In the genomic region with DNA sequence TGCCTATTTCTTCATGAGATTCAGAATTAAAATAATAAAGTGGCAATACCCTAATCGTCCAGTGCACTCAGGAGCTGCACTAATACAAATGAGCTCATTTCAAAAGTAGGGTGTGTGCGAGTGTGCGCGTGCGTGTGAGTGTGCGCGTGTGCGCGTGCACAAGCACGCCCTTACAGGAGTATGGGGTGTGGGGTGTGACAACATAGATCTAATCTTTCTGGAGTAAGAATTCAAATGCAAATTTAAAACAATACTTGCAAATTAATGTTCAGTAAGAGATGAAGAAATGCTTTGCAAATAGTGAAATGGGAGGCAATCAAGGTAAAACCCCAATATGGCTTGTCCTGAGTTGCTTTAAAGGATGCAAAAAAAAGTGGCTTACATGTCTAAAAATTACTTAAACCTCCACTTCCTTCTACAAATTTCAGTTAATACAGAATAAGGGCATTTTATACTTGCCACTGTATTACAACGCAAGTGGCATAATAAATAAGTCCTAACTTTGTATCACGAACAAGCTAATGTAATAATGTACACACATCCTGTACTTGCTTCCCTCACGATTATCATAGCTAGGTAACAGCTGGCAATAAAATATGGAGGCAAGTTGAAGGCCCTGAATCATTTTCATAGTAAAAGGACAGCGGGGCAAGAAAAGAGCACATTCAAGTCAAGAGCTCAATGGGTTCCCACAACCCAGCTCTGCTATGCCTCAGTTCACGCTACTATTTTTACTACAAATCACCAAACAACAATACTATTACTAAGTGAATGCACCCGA, we compare ENCODE assay signal across 8 cellular contexts. TPM values are rescaled to one million over a fixed set of nuclear protein-coding genes. Genes with fewer than 3 reads are reported as not detected.
DNase-seq lines count a peak whose midpoint lies in the region; ATAC-seq and TF ChIP-seq lines count a peak whose summit lies in the region.
"Not testable (repeated sequence)": the region's sequence is repeated elsewhere in the genome, so short reads cannot be mapped to it uniquely, and the experiment has no call there.

No MANE protein-coding gene starts in this region.

- H3K27me3 Mint-ChIP-seq in activated naive CD8-positive, alpha-beta T cell treated with anti-CD3 and anti-CD28 coated beads, Interleukin-2, amount 50 U/mL, for 24 hours; naive thymus-derived CD4-positive, alpha-beta T cell: not testable (repeated sequence)

- H3K36me3 ChIP-seq in naive thymus-derived CD4-positive, alpha-beta T cell (ENCODE audit: control insufficient read depth in 2 of 3, insufficient read depth in 3 of 3, low read length in 3 of 3): not testable (repeated sequence)

- CTCF ChIA-PET in naive thymus-derived CD4-positive, alpha-beta T cell (lab: Charles Lee): not testable (repeated sequence)

- H3K27me3 ChIP-seq in naive thymus-derived CD4-positive, alpha-beta T cell (ENCODE audit: control insufficient read depth in 2 of 2, insufficient read depth in 2 of 2, low read length in 2 of 2): not testable (repeated sequence)

- ATAC-seq in GM19463 (IDR thresholded peaks at IDR 0.05; ENCODE audit: unreplicated experiment): peak; percentile 21
- ATAC-seq in HG03575 (IDR thresholded peaks at IDR 0.05; ENCODE audit: extremely low read depth, insufficient number of reproducible peaks, low FRiP score, unreplicated experiment): peak; percentile 21
- ATAC-seq in activated naive CD8-positive, alpha-beta T cell treated with anti-CD3 and anti-CD28 coated beads, Interleukin-2, amount 50 U/mL, for 24 hours: peak; percentile 29
- peak; percentile 50 for ATAC-seq in naive thymus-derived CD4-positive, alpha-beta T cell

- H3K36me3 Mint-ChIP-seq in activated naive CD8-positive, alpha-beta T cell treated with anti-CD3 and anti-CD28 coated beads, Interleukin-2, amount 50 U/mL, for 24 hours (ENCODE audit: low read depth); naive thymus-derived CD4-positive, alpha-beta T cell: not testable (repeated sequence)

- TF ChIP-seq CTCF in AG10803 (conservative IDR thresholded peaks at IDR 0.05; ENCODE audit: low read length): not testable (repeated sequence)

- peak overlapping the region; percentile 94 for H3K4me3 Mint-ChIP-seq in activated naive CD8-positive, alpha-beta T cell treated with anti-CD3 and anti-CD28 coated beads, Interleukin-2, amount 50 U/mL, for 24 hours
- H3K4me3 Mint-ChIP-seq in naive thymus-derived CD4-positive, alpha-beta T cell: peak overlapping the region; percentile 85 to 99 (median 93)

- not testable (repeated sequence) for H3K9me3 ChIP-seq in naive thymus-derived CD4-positive, alpha-beta T cell (ENCODE audit: control insufficient read depth in 2 of 3, low read length in 3 of 3)

- H3K4me3 ChIP-seq in AG10803 (ENCODE audit: low read length): peak overlapping the region; percentile 74
- peak overlapping the region; percentile 49 for H3K4me3 ChIP-seq in naive thymus-derived CD4-positive, alpha-beta T cell (ENCODE audit: low read length)

- peaks cover 7 to 17% of the 10 kb centered on the region in 2 donors for H3K4me1 ChIP-seq in naive thymus-derived CD4-positive, alpha-beta T cell (ENCODE audit: control insufficient read depth in 2 of 2, insufficient read depth in 2 of 2, low read length in 2 of 2)

- intact Hi-C loops in naive thymus-derived CD4-positive, alpha-beta T cell (cut with micrococcal nuclease): loop anchor here (1.0 to 10.0 kb wide), 3 partner anchors 98 to 1349 kb away; a partner anchor contains a TSS

- DNase-seq in AG10803 (ENCODE audit: low read depth): not testable (repeated sequence)
- DNase-seq in T-helper 9 cell (peak; percentile 52), globus pallidus (ENCODE audit: low spot score) (peak; percentile 17)
- peak; percentile 59 for DNase-seq in activated naive CD8-positive, alpha-beta T cell treated with anti-CD3 and anti-CD28 coated beads, Interleukin-2, amount 50 U/mL, for 24 hours
- DNase-seq in naive thymus-derived CD4-positive, alpha-beta T cell: peak; percentile 26 to 75 (median 58)
- DNase-seq in stimulated activated CD4-positive, alpha-beta T cell treated with anti-CD3 and anti-CD28 coated beads, TNF-alpha, amount 100 ng/mL, for 48 hours (ENCODE audit: low read depth in 3 of 3): peak in 2 of 3 donors; percentile 41 to 49

- H3K27ac Mint-ChIP-seq in activated naive CD8-positive, alpha-beta T cell treated with anti-CD3 and anti-CD28 coated beads, Interleukin-2, amount 50 U/mL, for 24 hours: peak overlapping the region; percentile 90
- H3K27ac Mint-ChIP-seq in naive thymus-derived CD4-positive, alpha-beta T cell: peak overlapping the region; percentile 83 to 96 (median 93)

- peaks cover 46% of the 10 kb centered on the region for H3K4me1 Mint-ChIP-seq in activated naive CD8-positive, alpha-beta T cell treated with anti-CD3 and anti-CD28 coated beads, Interleukin-2, amount 50 U/mL, for 24 hours
- H3K4me1 Mint-ChIP-seq in naive thymus-derived CD4-positive, alpha-beta T cell: peaks cover 25 to 57% (median 34%) of the 10 kb centered on the region in 7 donors

- not testable (repeated sequence) for H3K9me3 Mint-ChIP-seq in activated naive CD8-positive, alpha-beta T cell treated with anti-CD3 and anti-CD28 coated beads, Interleukin-2, amount 50 U/mL, for 24 hours; naive thymus-derived CD4-positive, alpha-beta T cell

- H3K27ac ChIP-seq in naive thymus-derived CD4-positive, alpha-beta T cell (ENCODE audit: low read depth, low read length): peak overlapping the region; percentile 80

- POLR2A ChIA-PET in naive thymus-derived CD4-positive, alpha-beta T cell (lab: Charles Lee): interaction anchor here (0.9 to 2.3 kb wide), 4 partner anchors 14 to 231 kb away, joined by 3 to 25 read pairs (median 3); no protein-coding TSS in a partner anchor

RNA-seq across cellular contexts. Expression of a gene that starts 1.9 kb away (rescaled TPM):
- total RNA-seq in naive thymus-derived CD4-positive, alpha-beta T cell: 100 to 1,000 TPM in 4 of 5 experiments, 10 to 100 TPM in 1; 82.5 to 152 (median 121) TPM
- 10 to 100 TPM; 17.0 to 18.6 TPM for polyA plus RNA-seq in naive thymus-derived CD4-positive, alpha-beta T cell
